In genomic region chr19:29666634-29667389, GRCh38 we compare ENCODE assay signal across 8 cellular contexts. TPM values are rescaled to one million over a fixed set of nuclear protein-coding genes. Genes with fewer than 3 reads are reported as not detected.
A peak's percentile ranks its signal among the peaks of the same experiment; 100 is the strongest.
DNase-seq lines count a peak whose midpoint lies in the region; ATAC-seq, FAIRE-seq and TF ChIP-seq lines count a peak whose summit lies in the region.

No MANE protein-coding gene starts in this region.

- peak overlapping the region; percentile 74 for H3K27ac ChIP-seq in upper lobe of right lung

- peaks cover 64% of the 10 kb centered on the region for H3K4me1 Mint-ChIP-seq in T-helper 1 cell treated with Interleukin-12 subunit alpha and Interleukin-12 subunit beta and Interleukin-4 antibody, amounts not matched to agents 30 μg/mL and 1 μg/mL, for 36 hours (ENCODE audit: low read depth)
- H3K4me1 Mint-ChIP-seq in endothelial cell (ENCODE audit: unreplicated experiment) = peaks cover 12% of the 10 kb centered on the region

- peak; percentile 33 for FAIRE-seq in GM12891 (lab: Jason Lieb, UNC)

- H3K9me3 ChIP-seq in mucosa of descending colon (no peaks in the 10 kb centered on the region), upper lobe of right lung (no peaks in the 10 kb centered on the region)

- peaks cover 38% of the 10 kb centered on the region for H3K36me3 Mint-ChIP-seq in T-helper 1 cell treated with Interleukin-12 subunit alpha and Interleukin-12 subunit beta and Interleukin-4 antibody, amounts not matched to agents 30 μg/mL and 1 μg/mL, for 36 hours (ENCODE audit: low read depth)
- H3K36me3 Mint-ChIP-seq in endothelial cell (ENCODE audit: low read depth, unreplicated experiment) = peaks cover 3% of the 10 kb centered on the region

- TF ChIP-seq CTCF in endothelial cell (IDR thresholded peaks at IDR 0.05; ENCODE audit: unreplicated experiment) (no peak), mucosa of descending colon (IDR thresholded peaks at IDR 0.05) (no peak), upper lobe of right lung (IDR thresholded peaks at IDR 0.05) (no peak)

- H3K4me3 ChIP-seq in mucosa of descending colon (no peak overlapping the region), upper lobe of right lung (peak overlapping the region; percentile 91)

- H3K4me1 ChIP-seq in mucosa of descending colon (ENCODE audit: low read depth) = peaks cover 22% of the 10 kb centered on the region
- peaks cover 50% of the 10 kb centered on the region for H3K4me1 ChIP-seq in upper lobe of right lung

- no peaks in the 10 kb centered on the region for H3K9me3 Mint-ChIP-seq in T-helper 1 cell treated with Interleukin-12 subunit alpha and Interleukin-12 subunit beta and Interleukin-4 antibody, amounts not matched to agents 30 μg/mL and 1 μg/mL, for 36 hours
- no peaks in the 10 kb centered on the region for H3K9me3 Mint-ChIP-seq in endothelial cell (ENCODE audit: unreplicated experiment)

- no peaks in the 10 kb centered on the region for H3K27me3 Mint-ChIP-seq in T-helper 1 cell treated with Interleukin-12 subunit alpha and Interleukin-12 subunit beta and Interleukin-4 antibody, amounts not matched to agents 30 μg/mL and 1 μg/mL, for 36 hours (ENCODE audit: low read depth)
- H3K27me3 Mint-ChIP-seq in endothelial cell (ENCODE audit: unreplicated experiment) = peaks cover 18% of the 10 kb centered on the region

- no peaks in the 10 kb centered on the region for H3K27me3 ChIP-seq in upper lobe of right lung

- H3K27ac Mint-ChIP-seq in T-helper 1 cell treated with Interleukin-12 subunit alpha and Interleukin-12 subunit beta and Interleukin-4 antibody, amounts not matched to agents 30 μg/mL and 1 μg/mL, for 36 hours = peak overlapping the region; percentile 84
- H3K27ac Mint-ChIP-seq in endothelial cell (ENCODE audit: unreplicated experiment) = no peak overlapping the region

- TF ChIP-seq POLR2A in GM12891 (IDR thresholded peaks at IDR 0.05; ENCODE audit: low read depth, low read length) = no peak

- no peak for DNase-seq in GM12891 (ENCODE audit: insufficient read length, low spot score)
- peak; percentile 56 for DNase-seq in endothelial cell (ENCODE audit: low spot score)
- peak in 2 of 3 donors; percentile 51 to 73 for DNase-seq in mucosa of descending colon
- peak; percentile 69 for DNase-seq in upper lobe of right lung

- intact Hi-C loops in mucosa of descending colon (cut with DNase I, micrococcal nuclease) = no loop called here
- intact Hi-C loops in upper lobe of right lung (cut with DNase I) = no loop called here

- peak overlapping the region; percentile 89 for H3K4me3 Mint-ChIP-seq in T-helper 1 cell treated with Interleukin-12 subunit alpha and Interleukin-12 subunit beta and Interleukin-4 antibody, amounts not matched to agents 30 μg/mL and 1 μg/mL, for 36 hours
- H3K4me3 Mint-ChIP-seq in endothelial cell (ENCODE audit: unreplicated experiment) = peak overlapping the region; percentile 84

- H3K36me3 ChIP-seq in mucosa of descending colon (ENCODE audit: low read depth) (no peaks in the 10 kb centered on the region), upper lobe of right lung (peaks cover 4% of the 10 kb centered on the region)

- ATAC-seq in mucosa of descending colon = peak; percentile 8
- ATAC-seq in upper lobe of right lung = no peak
- ATAC-seq in HG02642 (IDR thresholded peaks at IDR 0.05; ENCODE audit: poor library complexity, unreplicated experiment) = no peak
- no peak for ATAC-seq in HG03571 (IDR thresholded peaks at IDR 0.05; ENCODE audit: unreplicated experiment)
- no peak for ATAC-seq in GM18861 (IDR thresholded peaks at IDR 0.05; ENCODE audit: unreplicated experiment)

TF ChIP-seq in GM12891, 5 proteins besides CTCF, POLR2A, EP300 and RAD21:
- no peak for TF ChIP-seq PAX5 (IDR thresholded peaks at IDR 0.05; ENCODE audit: insufficient read depth, low read length, severe bottlenecking)
- TF ChIP-seq SPI1 (IDR thresholded peaks at IDR 0.05; ENCODE audit: low read depth, low read length) = peak; percentile 35; the same call in 1 of the 2 replicates

RNA-seq across cellular contexts. Expression of gene PLEKHF1, which starts 1.6 kb away (rescaled TPM):
- 5.1 TPM for polyA plus RNA-seq in GM12891 (2012; ENCODE audit: low read depth, missing spikeins)
- total RNA-seq in endothelial cell (ENCODE audit: unreplicated experiment) (0.77 TPM), mucosa of descending colon (1 to 10 TPM; 4.0 to 6.9 (median 6.7) TPM), upper lobe of right lung (17.3 TPM)

RNA-seq across cellular contexts. Expression of gene C19orf12, which starts 48.2 kb away (rescaled TPM):
- polyA plus RNA-seq in GM12891 (2012; ENCODE audit: low read depth, missing spikeins) = 10.3 TPM
- total RNA-seq in endothelial cell (ENCODE audit: unreplicated experiment) = 6.1 TPM
- total RNA-seq in mucosa of descending colon = 10 to 100 TPM; 17.0 to 26.6 (median 18.4) TPM
- 22.1 TPM for total RNA-seq in upper lobe of right lung
